1 cellular context compared by ENCODE assay signal in genomic region chr22:17888855-17889254, GRCh38.
TF ChIP-seq lines count a peak whose summit lies in the region.

No MANE protein-coding gene starts in this region.

TF ChIP-seq in WTC11, 78 proteins besides CTCF, POLR2A, EP300 and RAD21 (continued from another document):
- no peak for TF ChIP-seq AR (CRISPR knock-in tag; IDR thresholded peaks at IDR 0.05)
- TF ChIP-seq PRDM15 (CRISPR knock-in tag; IDR thresholded peaks at IDR 0.05), result no peak
- TF ChIP-seq FOXK1 (CRISPR knock-in tag; IDR thresholded peaks at IDR 0.05), result no peak
- no peak for TF ChIP-seq ZNF532 (CRISPR knock-in tag; IDR thresholded peaks at IDR 0.05; ENCODE audit: borderline replicate concordance)
